In the genomic region with DNA sequence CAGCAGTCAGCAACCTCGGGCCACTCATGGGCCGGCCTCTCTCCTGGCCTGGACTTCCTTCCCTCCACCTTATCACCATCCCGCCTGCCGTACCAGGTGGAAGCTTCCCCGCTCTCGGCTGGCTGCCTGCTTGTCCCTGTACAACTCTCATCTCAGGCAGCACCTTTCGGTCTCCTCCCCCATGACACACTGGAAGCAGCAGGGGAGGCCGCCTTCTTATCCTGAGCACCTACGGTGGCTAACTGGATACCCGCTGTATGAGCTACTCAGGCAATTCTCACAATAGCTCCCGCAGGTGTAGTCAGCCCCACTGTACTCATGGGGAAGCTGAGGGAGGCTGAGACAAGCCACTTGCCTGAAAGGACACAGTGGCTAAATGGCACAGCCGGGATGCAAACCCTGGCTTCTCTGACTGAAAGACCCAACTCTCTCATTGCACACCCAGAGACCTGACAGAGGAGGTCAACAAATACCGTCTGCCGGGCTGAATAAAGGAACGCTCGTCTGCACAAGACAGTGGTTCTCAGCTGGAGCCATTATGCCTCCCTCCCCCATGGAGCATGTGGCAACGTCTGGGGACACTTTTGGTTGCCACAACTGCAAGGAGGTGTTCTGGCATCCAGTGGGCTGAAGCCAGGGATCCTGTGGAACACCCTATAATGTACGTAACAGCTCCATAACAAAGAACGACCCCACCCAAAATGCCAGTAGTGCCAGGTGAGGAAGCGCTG, we compare ENCODE assay signal across 10 cellular contexts. TPM values are rescaled to one million over a fixed set of nuclear protein-coding genes. Genes with fewer than 3 reads are reported as not detected.
A peak's percentile ranks its signal among the peaks of the same experiment; 100 is the strongest.
DNase-seq lines count a peak whose midpoint lies in the region; ATAC-seq and TF ChIP-seq lines count a peak whose summit lies in the region.
"Had no signal": no experiment of that assay in that cellular context is flagged by ENCODE, and none has a peak within 500 bp of the region (broad histone marks: within the 10 kb centered on the region; RNA-seq: fewer than 3 reads in every experiment).

No MANE protein-coding gene starts in this region.

- H3K27ac ChIP-seq in HUES6 (ENCODE audit: low read depth, low read length) (no peak overlapping the region), gastrocnemius medialis (peak overlapping the region in 3 of 4 donors; percentile 62 to 75 (median 74))

- H3K36me3 Mint-ChIP-seq in T-helper 2 cell treated with Interferon-gamma antibody and Interleukin-4, amounts not matched to agents 5 μg/mL and 100 μg/mL, for 36 hours (ENCODE audit: low read depth), result peaks cover 77% of the 10 kb centered on the region
- no peaks in the 10 kb centered on the region for H3K36me3 Mint-ChIP-seq in chondrocyte (ENCODE audit: low read depth)

- in situ Hi-C loops in gastrocnemius medialis (cut with MboI; ENCODE audit: low sequenced_read_pairs in 4 of 4), result loop anchor here in 1 of 4 donors (25.0 kb wide), 1 partner anchor 109 kb away; the partner anchor contains the start of gene UBTD2

- H3K27me3 ChIP-seq in HUES6 (ENCODE audit: control insufficient read depth, insufficient read depth, low read length) (no peaks in the 10 kb centered on the region), gastrocnemius medialis (no peaks in the 10 kb centered on the region)

- no peak overlapping the region for H3K9ac ChIP-seq in HUES6 (ENCODE audit: low read length)

- H3K27me3 Mint-ChIP-seq in T-helper 2 cell treated with Interferon-gamma antibody and Interleukin-4, amounts not matched to agents 5 μg/mL and 100 μg/mL, for 36 hours (ENCODE audit: low read depth), result no peaks in the 10 kb centered on the region
- no peaks in the 10 kb centered on the region for H3K27me3 Mint-ChIP-seq in chondrocyte (ENCODE audit: low read depth)

- H3K4me1 Mint-ChIP-seq in T-helper 2 cell treated with Interferon-gamma antibody and Interleukin-4, amounts not matched to agents 5 μg/mL and 100 μg/mL, for 36 hours (ENCODE audit: low read depth), result peaks cover 71% of the 10 kb centered on the region
- H3K4me1 Mint-ChIP-seq in chondrocyte (ENCODE audit: low read depth), result peaks cover 59% of the 10 kb centered on the region

- peak overlapping the region; percentile 99 for H3K27ac Mint-ChIP-seq in T-helper 2 cell treated with Interferon-gamma antibody and Interleukin-4, amounts not matched to agents 5 μg/mL and 100 μg/mL, for 36 hours
- peak overlapping the region; percentile 89 for H3K27ac Mint-ChIP-seq in chondrocyte (ENCODE audit: unreplicated experiment)

- ATAC-seq in gastrocnemius medialis, result no peak
- no peak for ATAC-seq in GM18867 (IDR thresholded peaks at IDR 0.05; ENCODE audit: unreplicated experiment)
- ATAC-seq in GM18868 (IDR thresholded peaks at IDR 0.05; ENCODE audit: unreplicated experiment), result no peak
- ATAC-seq: left lobe of liver had no signal

- intact Hi-C loops in gastrocnemius medialis (cut with DNase I; ENCODE audit: low total_unique reads), result no loop called here

- TF ChIP-seq CTCF in chondrocyte (IDR thresholded peaks at IDR 0.05) (no peak), gastrocnemius medialis (IDR thresholded peaks at IDR 0.05 in 4 of 5, conservative IDR thresholded peaks at IDR 0.05 in 1 of 5) (no peak)

- peak overlapping the region; percentile 95 for H3K4me3 Mint-ChIP-seq in T-helper 2 cell treated with Interferon-gamma antibody and Interleukin-4, amounts not matched to agents 5 μg/mL and 100 μg/mL, for 36 hours
- H3K4me3 Mint-ChIP-seq in chondrocyte (ENCODE audit: unreplicated experiment), result no peak overlapping the region

- no peaks in the 10 kb centered on the region for H3K9me3 Mint-ChIP-seq in T-helper 2 cell treated with Interferon-gamma antibody and Interleukin-4, amounts not matched to agents 5 μg/mL and 100 μg/mL, for 36 hours
- H3K9me3 Mint-ChIP-seq in chondrocyte (ENCODE audit: low read depth), result no peaks in the 10 kb centered on the region

- DNase-seq in T-helper 2 cell treated with Interferon-gamma antibody and Interleukin-4, amounts not matched to agents 5 μg/mL and 100 μg/mL, for 36 hours (ENCODE audit: low spot score), result peak; percentile 54
- no peak for DNase-seq in chondrocyte (ENCODE audit: low spot score)
- DNase-seq in gastrocnemius medialis, result no peak
- DNase-seq in OCI-M1 (lab: John Stamatoyannopoulos, UW), result no peak
- DNase-seq in mesenteric fat pad (ENCODE audit: low spot score), result no peak

- no peak for TF ChIP-seq POLR2A in gastrocnemius medialis (IDR thresholded peaks at IDR 0.05)

- H3K36me3 ChIP-seq in HUES6 (ENCODE audit: control insufficient read depth, insufficient read depth, low read length) (no peaks in the 10 kb centered on the region), gastrocnemius medialis (no peaks in the 10 kb centered on the region)

- no peaks in the 10 kb centered on the region for H3K9me3 ChIP-seq in HUES6 (ENCODE audit: control insufficient read depth, insufficient read depth, low read depth, low read length)
- H3K9me3 ChIP-seq in gastrocnemius medialis, result no peaks in the 10 kb centered on the region

- H3K4me3 ChIP-seq in HUES6 (ENCODE audit: low read depth, low read length) (peak overlapping the region; percentile 9; the same call in 1 of the 2 replicates), gastrocnemius medialis (peak overlapping the region in 2 of 4 donors; percentile 19 to 27)

- peaks cover 37% of the 10 kb centered on the region for H3K4me1 ChIP-seq in HUES6 (ENCODE audit: control insufficient read depth, insufficient read depth, low read length)
- H3K4me1 ChIP-seq in gastrocnemius medialis, result peaks cover 3 to 9% of the 10 kb centered on the region in 2 donors

RNA-seq across cellular contexts. Expression of gene STK10, which starts 9.6 kb away (rescaled TPM):
- total RNA-seq in chondrocyte, result 32.9 to 52.7 TPM (median 45.9 TPM) in 3 replicates
- 10 to 100 TPM in 1 of 4 donors, 1 to 10 TPM in 3; 5.4 to 18.3 (median 5.7) TPM for total RNA-seq in gastrocnemius medialis
- total RNA-seq in mesenteric fat pad, result 82.2 TPM

RNA-seq across cellular contexts. Expression of gene EFCAB9, which starts 15.5 kb away (rescaled TPM):
- total RNA-seq in chondrocyte (not detected in 3 replicates), gastrocnemius medialis (not detected), mesenteric fat pad (not detected)
- total RNA-seq: dermis microvascular lymphatic vessel endothelial cell, left lobe of liver had no signal
